In the genomic region with DNA sequence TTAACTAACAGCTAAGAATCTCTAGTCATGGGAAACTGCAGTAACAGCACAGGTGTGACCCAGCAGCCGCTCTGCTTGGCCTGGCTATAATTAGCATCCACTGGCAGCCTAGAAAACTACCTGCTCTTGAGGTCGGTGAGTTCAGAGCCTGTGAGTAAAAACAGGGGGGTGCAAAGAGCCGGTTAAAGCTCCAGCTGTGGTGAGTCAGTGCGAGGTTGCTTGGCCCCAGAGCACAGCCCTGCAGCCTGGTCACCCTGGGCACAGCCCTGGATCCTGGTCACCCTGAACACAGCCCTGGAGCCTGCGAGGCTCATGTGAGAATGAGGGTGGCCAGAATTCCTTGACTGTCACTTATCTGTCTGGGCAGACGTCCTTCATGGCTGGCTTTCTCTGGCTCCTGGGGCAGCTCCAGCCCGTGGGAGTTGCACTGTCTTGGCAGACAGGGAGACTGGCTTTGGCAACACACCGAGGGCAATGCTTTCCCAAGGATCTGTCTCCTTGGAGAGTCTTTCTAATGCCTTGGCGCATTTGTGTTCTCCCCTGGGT, we compare ENCODE assay signal across 14 cellular contexts.
A peak's percentile ranks its signal among the peaks of the same experiment; 100 is the strongest.
DNase-seq lines count a peak whose midpoint lies in the region; ATAC-seq and TF ChIP-seq lines count a peak whose summit lies in the region.
"Had no signal": no experiment of that assay in that cellular context is flagged by ENCODE, and none has a peak within 500 bp of the region (broad histone marks: within the 10 kb centered on the region; RNA-seq: fewer than 3 reads in every experiment).

No MANE protein-coding gene starts in this region.

- 0 out of 2 replicates have a peak, but pooled peaks cover 1% of the 10 kb centered on the region for H3K27me3 ChIP-seq in GM06990 (replicated peaks; ENCODE audit: control insufficient read depth, insufficient read depth, low read length)
- H3K27me3 ChIP-seq in RWPE2 (ENCODE audit: insufficient read depth, poor library complexity, severe bottlenecking), result no peaks in the 10 kb centered on the region

- H3K27ac ChIP-seq in RWPE2 (ENCODE audit: poor library complexity, severe bottlenecking), result no peak overlapping the region

- H3K9me3 ChIP-seq in RWPE2 (ENCODE audit: severe bottlenecking), result no peaks in the 10 kb centered on the region
- H3K9me3 ChIP-seq: SK-N-SH had no signal

- H3K4me3 ChIP-seq in GM06990 (replicated peaks; ENCODE audit: low read depth, low read length), result no peak overlapping the region
- H3K4me3 ChIP-seq in RWPE2 (ENCODE audit: severe bottlenecking), result no peak overlapping the region

- H3K4me1 ChIP-seq in RWPE2 (ENCODE audit: insufficient read depth, poor library complexity, severe bottlenecking), result no peaks in the 10 kb centered on the region

- ATAC-seq in RWPE2 (ENCODE audit: low read depth) (peak; percentile 67), left cardiac atrium (peak; percentile 85 to 97), GM18498 (IDR thresholded peaks at IDR 0.05; ENCODE audit: unreplicated experiment) (no peak), HG03354 (IDR thresholded peaks at IDR 0.05; ENCODE audit: poor library complexity, severe bottlenecking, unreplicated experiment) (no peak)
- no peak for ATAC-seq in activated CD4-positive, CD25-positive, alpha-beta regulatory T cell treated with anti-CD3 and anti-CD28 coated beads, Interleukin-2, amount 50 U/mL, for 24 hours
- ATAC-seq: activated T-cell treated with anti-CD3 and anti-CD28 coated beads, Interleukin-2, amount 50 U/mL, for 4 hours had no signal

- H3K36me3 ChIP-seq in GM06990 (ENCODE audit: control insufficient read depth, insufficient read depth, low read length) (no peaks in the 10 kb centered on the region), RWPE2 (ENCODE audit: low read depth) (no peaks in the 10 kb centered on the region)

- TF ChIP-seq CTCF in GM06990 (IDR thresholded peaks at IDR 0.05; ENCODE audit: insufficient read depth, low read length, poor library complexity, severe bottlenecking), result no peak
- no peak for TF ChIP-seq CTCF in RWPE2 (IDR thresholded peaks at IDR 0.05; ENCODE audit: poor library complexity, severe bottlenecking)

- intact Hi-C loops in left cardiac atrium (cut with DNase I), result no loop called here

- DNase-seq in GM06990 (ENCODE audit: extremely low read depth, insufficient read length) (peak; percentile 15), RWPE2 (ENCODE audit: low spot score) (no peak), left cardiac atrium (peak; percentile 22), pons (ENCODE audit: low spot score) (peak; percentile 48), GM03348 (ENCODE audit: low spot score) (no peak)
- DNase-seq: activated CD4-positive, CD25-positive, alpha-beta regulatory T cell treated with anti-CD3 and anti-CD28 coated beads, Interleukin-2, amount 50 U/mL, for 72 hours; activated T-cell treated with anti-CD3 and anti-CD28 coated beads, Interleukin-2, amount 50 U/mL, for 4 hours; naive B cell; NCI-H1092; NCI-H774; SK-N-SH had no signal

Comparison
In these comparisons a context has a peak if more than half of its experiments do, and no peak if none do; other contexts are left out.
1. DNase-seq: peak in GM06990 (single experiment), left cardiac atrium (single experiment) and pons (single experiment); none in RWPE2 (single experiment) and GM03348 (single experiment).
2. ATAC-seq: peak in RWPE2 (single experiment) and left cardiac atrium (2 of 2); none in GM18498 (single experiment), activated CD4-positive, CD25-positive, alpha-beta regulatory T cell treated with anti-CD3 and anti-CD28 coated beads, Interleukin-2, amount 50 U/mL, for 24 hours (0 of 2) and HG03354 (single experiment).